ENCODE assay signal across 1 cellular context in the genomic region with DNA sequence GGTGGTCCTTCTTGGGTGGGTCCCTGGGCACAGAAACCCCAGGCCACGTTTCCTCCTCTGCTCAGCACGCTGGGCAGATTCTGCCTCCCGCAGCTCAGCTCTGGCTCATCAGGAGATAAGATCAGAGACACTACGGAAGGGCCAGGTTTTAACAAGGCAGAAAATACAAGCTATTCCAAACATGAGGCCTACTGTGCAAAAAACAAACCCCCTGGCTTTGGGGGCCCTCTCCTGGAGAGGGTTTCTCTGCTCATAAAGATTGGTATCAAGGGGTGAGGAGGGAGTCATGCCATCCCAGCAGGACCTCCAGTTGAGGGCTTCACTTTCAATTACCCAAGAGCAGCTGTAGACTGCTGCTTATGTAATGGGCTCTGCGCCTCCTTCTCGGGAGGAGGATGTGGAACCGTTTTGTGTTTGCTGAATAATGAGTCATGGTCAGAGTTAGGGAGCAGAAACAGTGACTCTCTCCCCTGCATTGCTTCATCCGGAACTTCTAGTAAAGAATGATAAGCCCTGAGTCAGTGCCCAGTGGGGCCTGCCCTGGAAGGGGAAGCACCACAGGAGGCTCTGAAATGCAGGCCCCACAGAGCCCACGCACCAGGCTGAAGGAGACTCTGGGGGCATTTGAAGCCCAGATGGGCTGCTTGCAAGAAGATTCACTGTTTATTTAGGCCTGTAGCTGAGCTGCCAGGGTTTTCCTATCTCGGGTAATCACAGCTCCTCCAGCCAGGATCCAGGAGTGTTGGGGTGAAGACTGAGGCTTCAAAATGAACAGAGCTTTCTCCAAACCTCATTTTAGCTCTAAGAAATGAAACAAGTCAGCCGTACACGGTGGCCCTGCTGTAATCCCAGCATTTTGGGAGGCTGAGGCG.
TF ChIP-seq lines count a peak whose summit lies in the region.

No MANE protein-coding gene starts in this region.

TF ChIP-seq in GM23338, 12 proteins besides CTCF, POLR2A, EP300 and RAD21 (continued from another document):
- no peak for TF ChIP-seq ZNF462 (CRISPR knock-in tag; IDR thresholded peaks at IDR 0.05)
- no peak for TF ChIP-seq POLR2AphosphoS5 (IDR thresholded peaks at IDR 0.05; ENCODE audit: low read depth)
- TF ChIP-seq EZH2 (IDR thresholded peaks at IDR 0.05; ENCODE audit: low read depth, unreplicated experiment) = no peak
- TF ChIP-seq NANOG (IDR thresholded peaks at IDR 0.05; ENCODE audit: borderline replicate concordance) = no peak
- TF ChIP-seq ETS1 (IDR thresholded peaks at IDR 0.05) = no peak
